Comparison of ENCODE assay signal across 1 cellular context in genomic region chr7:128841961-128842673, GRCh38.
TF ChIP-seq lines count a peak whose summit lies in the region.

No MANE protein-coding gene starts in this region.

TF ChIP-seq in GM23338, 12 proteins besides CTCF, POLR2A, EP300 and RAD21 (continued from another document):
- TF ChIP-seq ZNF462 (CRISPR knock-in tag; IDR thresholded peaks at IDR 0.05) (no peak), ZNF114 (CRISPR knock-in tag; IDR thresholded peaks at IDR 0.05) (no peak), ZNF331 (CRISPR knock-in tag; IDR thresholded peaks at IDR 0.05; ENCODE audit: low read depth) (no peak), NANOG (IDR thresholded peaks at IDR 0.05; ENCODE audit: borderline replicate concordance) (no peak), STAT1 (IDR thresholded peaks at IDR 0.05; ENCODE audit: unreplicated experiment) (no peak), CREB1 (CRISPR knock-in tag; IDR thresholded peaks at IDR 0.05; ENCODE audit: low read depth) (no peak), REST (IDR thresholded peaks at IDR 0.05; ENCODE audit: unreplicated experiment) (no peak), EZH2 (IDR thresholded peaks at IDR 0.05; ENCODE audit: low read depth, unreplicated experiment) (no peak)
TF ChIP-seq in GM23338: peak in this region for 0.
